9 cellular contexts compared by ENCODE assay signal in the genomic region with DNA sequence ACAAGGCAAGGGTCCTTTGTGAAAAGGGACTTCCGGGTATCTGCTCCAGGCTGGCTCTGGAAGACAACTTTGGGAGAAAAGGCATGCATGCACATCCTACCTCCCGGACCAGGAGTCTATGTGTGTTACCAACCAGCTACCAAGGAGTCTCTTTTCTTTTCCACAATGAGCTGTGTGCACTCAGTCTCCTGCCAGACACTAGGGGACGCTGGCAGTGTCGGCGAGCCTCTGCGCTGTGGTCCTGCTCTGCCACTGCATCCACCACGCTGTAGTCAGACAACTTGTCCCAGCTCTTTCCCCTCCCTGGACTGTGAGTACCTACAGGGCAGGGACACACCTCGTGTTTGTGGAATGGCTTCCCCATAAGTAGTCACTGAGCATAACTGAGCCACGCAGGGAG. TPM values are rescaled to one million over a fixed set of nuclear protein-coding genes. Genes with fewer than 3 reads are reported as not detected.
DNase-seq lines count a peak whose midpoint lies in the region; ATAC-seq and TF ChIP-seq lines count a peak whose summit lies in the region.
"Had no signal": no experiment of that assay in that cellular context is flagged by ENCODE, and none has a peak within 500 bp of the region (broad histone marks: within the 10 kb centered on the region; RNA-seq: fewer than 3 reads in every experiment).

No MANE protein-coding gene starts in this region.

- TF ChIP-seq CTCF in AG10803 (conservative IDR thresholded peaks at IDR 0.05; ENCODE audit: low read length): peak; percentile 57
- TF ChIP-seq CTCF in GM23338 (conservative IDR thresholded peaks at IDR 0.05; ENCODE audit: low read depth in 2 of 2): peak; percentile 65 to 92
- peak; percentile 84 for TF ChIP-seq CTCF in Panc1 (IDR thresholded peaks at IDR 0.05)
- peak; percentile 81 for TF ChIP-seq CTCF in astrocyte of the cerebellum (IDR thresholded peaks at IDR 0.05; ENCODE audit: low read depth, low read length, missing control alignments)
- TF ChIP-seq CTCF in kidney epithelial cell (IDR thresholded peaks at IDR 0.05; ENCODE audit: insufficient read depth, low read length, poor library complexity, severe bottlenecking): peak; percentile 87
- peak in 4 of 6 experiments; percentile 21 to 47 (median 40) for TF ChIP-seq CTCF in thyroid gland (IDR thresholded peaks at IDR 0.05)

- H3K27ac Mint-ChIP-seq in GM23338: no peak overlapping the region

- in situ Hi-C loops in Panc1 (cut with HindIII; ENCODE audit: low pct_unique_long_range_greater_than_20kb, low sequenced_read_pairs): no loop called here
- in situ Hi-C loops in astrocyte of the cerebellum (cut with HindIII; ENCODE audit: low sequenced_read_pairs): no loop called here

- no peaks in the 10 kb centered on the region for H3K9me2 ChIP-seq in GM23338 (ENCODE audit: insufficient read depth)

- CTCF ChIA-PET in Panc1 (lab: Charles Lee): interaction anchor here (0.6 to 1.2 kb wide), 5 partner anchors 15 to 199 kb away, joined by 3 to 11 read pairs (median 8); a partner anchor contains a TSS

- BruUV-seq in Panc1 (replicated peaks; lab: Mats Ljungman, UMichigan): no TSS peak

- no peaks in the 10 kb centered on the region for H3K27me3 ChIP-seq in GM23338 (ENCODE audit: insufficient read depth)
- no peaks in the 10 kb centered on the region for H3K27me3 ChIP-seq in Panc1 (ENCODE audit: control insufficient read depth, insufficient read depth, low read length)
- no peaks in the 10 kb centered on the region for H3K27me3 ChIP-seq in kidney epithelial cell (ENCODE audit: control insufficient read depth, insufficient read depth, low read length)
- no peaks in the 10 kb centered on the region for H3K27me3 ChIP-seq in thyroid gland

- DNase-seq in AG10803 (ENCODE audit: low read depth) (no peak), GM23338 (ENCODE audit: low spot score) (peak; percentile 84), Panc1 (ENCODE audit: low read depth, low spot score) (no peak), astrocyte of the cerebellum (ENCODE audit: low read depth) (no peak), kidney epithelial cell (ENCODE audit: low read depth) (no peak), thyroid gland (peak; percentile 38 to 47), NCI-H226 (no peak)

- no peaks in the 10 kb centered on the region for H4K20me1 ChIP-seq in GM23338 (replicated peaks; ENCODE audit: insufficient read depth)

- WGBS in thyroid gland, 2 donors: 9 to 10% methylated on average over 8 to 9 of the region's 9 CpGs

- H3K9me3 Mint-ChIP-seq in GM23338: no peaks in the 10 kb centered on the region

- no peaks in the 10 kb centered on the region for H3K36me3 ChIP-seq in GM23338 (ENCODE audit: insufficient read depth)
- no peaks in the 10 kb centered on the region for H3K36me3 ChIP-seq in Panc1 (ENCODE audit: control insufficient read depth, insufficient read depth, low read length)
- H3K36me3 ChIP-seq in kidney epithelial cell (ENCODE audit: control insufficient read depth, insufficient read depth, low read length): no peaks in the 10 kb centered on the region
- no peaks in the 10 kb centered on the region for H3K36me3 ChIP-seq in thyroid gland

- H3K36me3 Mint-ChIP-seq in GM23338 (ENCODE audit: low read depth): no peaks in the 10 kb centered on the region

- H3K9me3 ChIP-seq in Panc1 (ENCODE audit: control insufficient read depth, insufficient read depth, low read depth, low read length) (no peaks in the 10 kb centered on the region), thyroid gland (no peaks in the 10 kb centered on the region)

- H3K27me3 Mint-ChIP-seq in GM23338 (ENCODE audit: insufficient read depth, low read depth, poor library complexity): peaks cover under 1% of the 10 kb centered on the region

- no peaks in the 10 kb centered on the region for H3K79me2 ChIP-seq in GM23338 (replicated peaks; ENCODE audit: insufficient read depth)

- peaks cover 12% of the 10 kb centered on the region for H3K4me1 Mint-ChIP-seq in GM23338

- no peak for TF ChIP-seq POLR2A in thyroid gland (IDR thresholded peaks at IDR 0.05)

- no peak overlapping the region; the same call in 2 of the 3 replicates for H3K4me3 Mint-ChIP-seq in GM23338

- H3F3A ChIP-seq in GM23338 (replicated peaks; ENCODE audit: low read depth): 0 out of 2 replicates have a peak, but pooled peaks cover 3% of the 10 kb centered on the region

- H3K4me1 ChIP-seq in GM23338 (ENCODE audit: insufficient read depth) (peaks cover 4% of the 10 kb centered on the region), Panc1 (ENCODE audit: control insufficient read depth, insufficient read depth, low read length) (peaks cover 2% of the 10 kb centered on the region; the same call in 1 of the 2 replicates), thyroid gland (no peaks in the 10 kb centered on the region)

- H3K27ac ChIP-seq in GM23338 (ENCODE audit: low read depth) (no peak overlapping the region), Panc1 (ENCODE audit: low read length) (no peak overlapping the region), thyroid gland (no peak overlapping the region)

- intact Hi-C loops in Panc1 (cut with micrococcal nuclease; ENCODE audit: unreplicated experiment): no loop called here
- intact Hi-C loops in thyroid gland (cut with DNase I): no loop called here

- H2AFZ ChIP-seq in GM23338: peak overlapping the region; percentile 91; the same call in 1 of the 2 replicates

- ATAC-seq in GM23338 (peak; percentile 99), Panc1 (peak; percentile 93), GM21786 (IDR thresholded peaks at IDR 0.05; ENCODE audit: unreplicated experiment) (no peak)

- H3K4me2 ChIP-seq in GM23338: no peak overlapping the region

- POLR2A ChIA-PET in Panc1 (lab: Charles Lee): no interaction called here

- no peak overlapping the region for H3K4me3 ChIP-seq in AG10803 (ENCODE audit: low read length)
- no peak overlapping the region for H3K4me3 ChIP-seq in GM23338
- no peak overlapping the region for H3K4me3 ChIP-seq in Panc1 (ENCODE audit: low read depth in 2 of 2, low read length in 2 of 2)
- H3K4me3 ChIP-seq in astrocyte of the cerebellum (ENCODE audit: low read depth, low read length): no peak overlapping the region
- H3K4me3 ChIP-seq in kidney epithelial cell (ENCODE audit: low read depth, low read length): no peak overlapping the region
- no peak overlapping the region for H3K4me3 ChIP-seq in thyroid gland (replicated peaks in 1 of 3)

TF ChIP-seq in GM23338, 12 proteins besides CTCF, POLR2A, EP300 and RAD21:
- TF ChIP-seq JUNB (IDR thresholded peaks at IDR 0.05; ENCODE audit: unreplicated experiment) (no peak), NANOG (IDR thresholded peaks at IDR 0.05; ENCODE audit: borderline replicate concordance) (no peak)
- TF ChIP-seq, protein P1, sequence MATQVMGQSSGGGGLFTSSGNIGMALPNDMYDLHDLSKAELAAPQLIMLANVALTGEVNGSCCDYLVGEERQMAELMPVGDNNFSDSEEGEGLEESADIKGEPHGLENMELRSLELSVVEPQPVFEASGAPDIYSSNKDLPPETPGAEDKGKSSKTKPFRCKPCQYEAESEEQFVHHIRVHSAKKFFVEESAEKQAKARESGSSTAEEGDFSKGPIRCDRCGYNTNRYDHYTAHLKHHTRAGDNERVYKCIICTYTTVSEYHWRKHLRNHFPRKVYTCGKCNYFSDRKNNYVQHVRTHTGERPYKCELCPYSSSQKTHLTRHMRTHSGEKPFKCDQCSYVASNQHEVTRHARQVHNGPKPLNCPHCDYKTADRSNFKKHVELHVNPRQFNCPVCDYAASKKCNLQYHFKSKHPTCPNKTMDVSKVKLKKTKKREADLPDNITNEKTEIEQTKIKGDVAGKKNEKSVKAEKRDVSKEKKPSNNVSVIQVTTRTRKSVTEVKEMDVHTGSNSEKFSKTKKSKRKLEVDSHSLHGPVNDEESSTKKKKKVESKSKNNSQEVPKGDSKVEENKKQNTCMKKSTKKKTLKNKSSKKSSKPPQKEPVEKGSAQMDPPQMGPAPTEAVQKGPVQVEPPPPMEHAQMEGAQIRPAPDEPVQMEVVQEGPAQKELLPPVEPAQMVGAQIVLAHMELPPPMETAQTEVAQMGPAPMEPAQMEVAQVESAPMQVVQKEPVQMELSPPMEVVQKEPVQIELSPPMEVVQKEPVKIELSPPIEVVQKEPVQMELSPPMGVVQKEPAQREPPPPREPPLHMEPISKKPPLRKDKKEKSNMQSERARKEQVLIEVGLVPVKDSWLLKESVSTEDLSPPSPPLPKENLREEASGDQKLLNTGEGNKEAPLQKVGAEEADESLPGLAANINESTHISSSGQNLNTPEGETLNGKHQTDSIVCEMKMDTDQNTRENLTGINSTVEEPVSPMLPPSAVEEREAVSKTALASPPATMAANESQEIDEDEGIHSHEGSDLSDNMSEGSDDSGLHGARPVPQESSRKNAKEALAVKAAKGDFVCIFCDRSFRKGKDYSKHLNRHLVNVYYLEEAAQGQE (IDR thresholded peaks at IDR 0.05; ENCODE audit: unreplicated experiment): no peak

RNA-seq across cellular contexts. Expression of a gene that starts 5.1 kb away (rescaled TPM):
- 270 and 291 TPM in 2 replicates for total RNA-seq in GM23338 (2014; rRNA removed; shearing (Covaris generic))
- 130 and 136 TPM in 2 replicates for polyA plus RNA-seq in GM23338 (2016; fragmentation: Nextera tagmentation; extraction: Ambion mirVana)
- total RNA-seq in Panc1 (2021; ENCODE audit: unreplicated experiment): 252 TPM
- 250 TPM for polyA plus RNA-seq in Panc1 (2012; ENCODE audit: insufficient read length)
- 348 and 428 TPM in 2 replicates for total RNA-seq in kidney epithelial cell
- 100 to 1,000 TPM in 3 of 4 donors, 10 to 100 TPM in 1; 78.6 to 193 (median 130) TPM for total RNA-seq in thyroid gland

RNA-seq across cellular contexts. Expression of a gene that starts 27.7 kb away (rescaled TPM):
- total RNA-seq in GM23338 (2014; rRNA removed; shearing (Covaris generic)): 28.4 and 30.5 TPM in 2 replicates
- polyA plus RNA-seq in GM23338 (2016; fragmentation: Nextera tagmentation; extraction: Ambion mirVana): 10.0 and 11.2 TPM in 2 replicates
- total RNA-seq in Panc1 (2021; ENCODE audit: unreplicated experiment) (60.0 TPM), kidney epithelial cell (28.2 and 30.5 TPM in 2 replicates), thyroid gland (10 to 100 TPM; 10.8 to 18.8 (median 16.9) TPM)
- polyA plus RNA-seq in Panc1 (2012; ENCODE audit: insufficient read length): 54.4 TPM

RNA-seq across cellular contexts. Expression of a gene that starts 28.7 kb away (rescaled TPM):
- 35.2 and 67.3 TPM in 2 replicates for total RNA-seq in GM23338 (2014; rRNA removed; shearing (Covaris generic))
- polyA plus RNA-seq in GM23338 (2016; fragmentation: Nextera tagmentation; extraction: Ambion mirVana): 108 and 113 TPM in 2 replicates
- total RNA-seq in Panc1 (2021; ENCODE audit: unreplicated experiment) (63.4 TPM), kidney epithelial cell (96.5 and 108 TPM in 2 replicates), thyroid gland (10 to 100 TPM; 14.7 to 76.8 (median 41.1) TPM)
- 111 TPM for polyA plus RNA-seq in Panc1 (2012; ENCODE audit: insufficient read length)

RNA-seq across cellular contexts. Expression of a gene that starts 35.1 kb away (rescaled TPM):
- 21.3 and 30.0 TPM in 2 replicates for total RNA-seq in GM23338 (2014; rRNA removed; shearing (Covaris generic))
- polyA plus RNA-seq in GM23338 (2016; fragmentation: Nextera tagmentation; extraction: Ambion mirVana): 42.7 and 47.3 TPM in 2 replicates
- total RNA-seq in Panc1 (2021; ENCODE audit: unreplicated experiment) (not detected), kidney epithelial cell (30.4 and 46.0 TPM in 2 replicates), thyroid gland (10 to 100 TPM; 65.9 to 88.0 (median 74.1) TPM)
- not detected for polyA plus RNA-seq in Panc1 (2012; ENCODE audit: insufficient read length)
- total RNA-seq: temporal lobe had no signal

RNA-seq across cellular contexts. Expression of a gene that starts 47.5 kb away (rescaled TPM):
- 64.0 and 87.6 TPM in 2 replicates for total RNA-seq in GM23338 (2014; rRNA removed; shearing (Covaris generic))
- polyA plus RNA-seq in GM23338 (2016; fragmentation: Nextera tagmentation; extraction: Ambion mirVana): 21.2 and 23.0 TPM in 2 replicates
- 87.0 TPM for total RNA-seq in Panc1 (2021; ENCODE audit: unreplicated experiment)
- 90.6 TPM for polyA plus RNA-seq in Panc1 (2012; ENCODE audit: insufficient read length)
- 197 and 230 TPM in 2 replicates for total RNA-seq in kidney epithelial cell
- total RNA-seq in thyroid gland: 10 to 100 TPM; 47.4 to 80.1 (median 66.6) TPM

Comparison
In these comparisons a context has a peak if more than half of its experiments do, and no peak if none do; other contexts are left out.
1. DNase-seq: peak in GM23338 (single experiment) and thyroid gland (2 of 2); none in AG10803 (single experiment), Panc1 (single experiment), astrocyte of the cerebellum (single experiment), kidney epithelial cell (single experiment) and NCI-H226 (single experiment).
2. Peak in every context shown above with its lines, with median percentiles within 50 percentile points of each other: CTCF ChIP-seq.